27 cellular contexts compared by ENCODE assay signal in genomic region chr20:57894096-57894495, GRCh38.
"Had no signal": no experiment of that assay in that cellular context is flagged by ENCODE, and none has a peak within 500 bp of the region (broad histone marks: within the 10 kb centered on the region; RNA-seq: fewer than 3 reads in every experiment).

No MANE protein-coding gene starts in this region.

- H3K4me1 Mint-ChIP-seq: endodermal cell; memory B cell; stimulated activated naive B cell treated with anti-CD40 and anti-IgM and Interleukin-4, amounts not matched to agents 10 μg/mL and 1 μg/mL and 100 μg/mL, for 72 hours had no signal

- H3K27ac ChIP-seq: colonic mucosa, epithelial cell of prostate, gastrocnemius medialis, heart left ventricle, hepatocyte, neural progenitor cell, prostate gland, right atrium auricular region, skin epidermis, transverse colon, upper lobe of right lung, uterus had no signal

- H3K4me3 ChIP-seq: colonic mucosa, gastrocnemius medialis, heart left ventricle, hepatocyte, lung, neural progenitor cell, prostate gland, right atrium auricular region, skin epidermis, transverse colon, upper lobe of right lung, uterus had no signal

- H3K4me1 ChIP-seq: colonic mucosa, gastrocnemius medialis, heart left ventricle, prostate gland, right atrium auricular region, upper lobe of right lung, uterus had no signal

- H3K27ac Mint-ChIP-seq: dendritic cell treated with granulocyte-macrophage colony-stimulating factor and Interleukin-4, amounts not matched to agents 40 ng/mL and 50 ng/mL, for 4 days; endodermal cell; memory B cell; mesothelial cell of epicardium; neural progenitor cell; stimulated activated naive B cell treated with anti-CD40 and anti-IgM and Interleukin-4, amounts not matched to agents 10 μg/mL and 1 μg/mL and 100 μg/mL, for 72 hours; stimulated activated naive CD8-positive, alpha-beta T cell treated with anti-CD3 and anti-CD28 coated beads, Interleukin-15, Interleukin-2, amounts not matched to agents 100 ng/mL and 50 ng/mL, for 24 hours had no signal

- H3K4me2 ChIP-seq: hepatocyte, neural progenitor cell had no signal

- H3K79me2 ChIP-seq: hepatocyte had no signal

- DNase-seq: colonic mucosa; effector CD8-positive, alpha-beta T cell; endodermal cell; foreskin fibroblast; gastrocnemius medialis; heart left ventricle; kidney; naive thymus-derived CD8-positive, alpha-beta T cell; nucleus accumbens; stimulated activated CD4-positive, alpha-beta T cell treated with anti-CD3 and anti-CD28 coated beads, Interleukin-15, amount 100 ng/mL, for 24 hours; stimulated activated CD4-positive, alpha-beta T cell treated with anti-CD3 and anti-CD28 coated beads, Interleukin-2, amount 100 ng/mL, for 48 hours; stimulated activated naive B cell treated with anti-CD40 and anti-IgM and Interleukin-4, amounts not matched to agents 10 μg/mL and 1 μg/mL and 100 μg/mL, for 72 hours; transverse colon; upper lobe of right lung; uterus had no signal

- H3K27me3 ChIP-seq: colonic mucosa, gastrocnemius medialis, hepatocyte, neural progenitor cell, right atrium auricular region, transverse colon, upper lobe of right lung, uterus had no signal

- H3K4me3 Mint-ChIP-seq: dendritic cell treated with granulocyte-macrophage colony-stimulating factor and Interleukin-4, amounts not matched to agents 40 ng/mL and 50 ng/mL, for 4 days; endodermal cell; memory B cell; mesothelial cell of epicardium; naive thymus-derived CD8-positive, alpha-beta T cell; neural progenitor cell; stimulated activated naive B cell treated with anti-CD40 and anti-IgM and Interleukin-4, amounts not matched to agents 10 μg/mL and 1 μg/mL and 100 μg/mL, for 72 hours; stimulated activated naive CD8-positive, alpha-beta T cell treated with anti-CD3 and anti-CD28 coated beads, Interleukin-15, Interleukin-2, amounts not matched to agents 100 ng/mL and 50 ng/mL, for 24 hours had no signal

- H3K36me3 ChIP-seq: colonic mucosa, gastrocnemius medialis, heart left ventricle, neural progenitor cell, prostate gland, right atrium auricular region, transverse colon, upper lobe of right lung, uterus had no signal

- H3K9me3 ChIP-seq: colonic mucosa, gastrocnemius medialis, heart left ventricle, prostate gland, right atrium auricular region, transverse colon, upper lobe of right lung, uterus had no signal

- ATAC-seq: gastrocnemius medialis; heart left ventricle; left lobe of liver; naive thymus-derived CD8-positive, alpha-beta T cell; stimulated activated naive B cell treated with anti-CD40 and anti-IgM and Interleukin-4, amounts not matched to agents 10 μg/mL and 1 μg/mL and 100 μg/mL, for 72 hours; upper lobe of right lung had no signal

- H3K9me3 Mint-ChIP-seq: endodermal cell; mesothelial cell of epicardium; naive thymus-derived CD8-positive, alpha-beta T cell; neural progenitor cell; stimulated activated naive B cell treated with anti-CD40 and anti-IgM and Interleukin-4, amounts not matched to agents 10 μg/mL and 1 μg/mL and 100 μg/mL, for 72 hours; stimulated activated naive CD8-positive, alpha-beta T cell treated with anti-CD3 and anti-CD28 coated beads, Interleukin-15, Interleukin-2, amounts not matched to agents 100 ng/mL and 50 ng/mL, for 24 hours had no signal

- H3K9ac ChIP-seq: neural progenitor cell had no signal

- H3K36me3 Mint-ChIP-seq: memory B cell; mesothelial cell of epicardium; naive thymus-derived CD8-positive, alpha-beta T cell; neural progenitor cell; stimulated activated naive B cell treated with anti-CD40 and anti-IgM and Interleukin-4, amounts not matched to agents 10 μg/mL and 1 μg/mL and 100 μg/mL, for 72 hours had no signal
